21 cellular contexts compared by ENCODE assay signal in genomic region chr2:176508374-176508773, GRCh38.
DNase-seq lines count a peak whose midpoint lies in the region; ATAC-seq and TF ChIP-seq lines count a peak whose summit lies in the region.
"Had no signal": no experiment of that assay in that cellular context is flagged by ENCODE, and none has a peak within 500 bp of the region (broad histone marks: within the 10 kb centered on the region; RNA-seq: fewer than 3 reads in every experiment).

No MANE protein-coding gene starts in this region.

- peaks cover 45% of the 10 kb centered on the region for H3K4me1 ChIP-seq in KMS-11 (ENCODE audit: low read depth, poor library complexity, severe bottlenecking)
- no peaks in the 10 kb centered on the region for H3K4me1 ChIP-seq in mesendoderm (ENCODE audit: control insufficient read depth, low read depth, low read length)
- H3K4me1 ChIP-seq: HAP-1, Peyer's patch had no signal

- H2BK120ac ChIP-seq in mesendoderm (ENCODE audit: low read depth, low read length): no peak overlapping the region

- H3K4me2 ChIP-seq in KMS-11 (peak overlapping the region; percentile 57), mesendoderm (ENCODE audit: low read length) (no peak overlapping the region)

- H3K4me3 ChIP-seq in KMS-11 (IDR thresholded peaks at IDR 0.05; ENCODE audit: insufficient read depth, low read depth, low read length) (peak overlapping the region; percentile 13), mesendoderm (ENCODE audit: low read length) (no peak overlapping the region)
- H3K4me3 ChIP-seq: HAP-1, lung, Peyer's patch, thoracic aorta had no signal

- H4K5ac ChIP-seq in mesendoderm (ENCODE audit: low read length): no peak overlapping the region

- no peaks in the 10 kb centered on the region for H3K4me1 Mint-ChIP-seq in CD4-positive, alpha-beta T cell (ENCODE audit: low read depth)

- POLR2A ChIA-PET in CD4-positive, alpha-beta T cell (lab: Charles Lee): no interaction called here

- H3K27me3 ChIP-seq in KMS-11 (ENCODE audit: insufficient read depth, low read depth) (no peaks in the 10 kb centered on the region), mesendoderm (ENCODE audit: insufficient read depth, low read length, poor library complexity) (no peaks in the 10 kb centered on the region)
- H3K27me3 ChIP-seq in CD4-positive, alpha-beta T cell (ENCODE audit: control insufficient read depth, insufficient read depth, low read length): peaks cover 6% of the 10 kb centered on the region
- H3K27me3 ChIP-seq: Peyer's patch had no signal

- no peak for DNase-seq in mesendoderm
- DNase-seq in CD4-positive, alpha-beta T cell: no peak
- DNase-seq: activated CD4-positive, alpha-beta T cell treated with anti-CD3 and anti-CD28 coated beads, Interleukin-2, amount 10 ng/mL, durations not matched to agents 24 days and 14 days; activated naive CD4-positive, alpha-beta T cell treated with Interleukin-2 at 50 U/mL for 16 hours; amygdala; DMS79; NCI-H1105 treated with DMSO at 0.1 percent for 48 hours; NCI-H2081 treated with DMSO at 0.1 percent for 48 hours; NCI-H446; Peyer's patch had no signal

- H3K79me2 ChIP-seq in KMS-11 (ENCODE audit: insufficient read depth, low read depth) (no peaks in the 10 kb centered on the region), mesendoderm (ENCODE audit: control insufficient read depth, insufficient read depth, low read length) (no peaks in the 10 kb centered on the region)

- H3K9me3 Mint-ChIP-seq in CD4-positive, alpha-beta T cell: no peaks in the 10 kb centered on the region
- H3K9me3 Mint-ChIP-seq: activated CD4-positive, alpha-beta T cell treated with anti-CD3 and anti-CD28 coated beads, Interleukin-2, amount 10 ng/mL, durations not matched to agents 24 days and 14 days; dendritic cell treated with granulocyte-macrophage colony-stimulating factor and Interleukin-4, amounts not matched to agents 40 ng/mL and 50 ng/mL, for 4 days had no signal

- no peaks in the 10 kb centered on the region for H4K20me1 ChIP-seq in KMS-11 (ENCODE audit: insufficient read depth)

- no peak overlapping the region for H2AK5ac ChIP-seq in mesendoderm (ENCODE audit: low read length)

- H3K36me3 ChIP-seq in KMS-11 (ENCODE audit: insufficient read depth) (no peaks in the 10 kb centered on the region), mesendoderm (ENCODE audit: control insufficient read depth, insufficient read depth, low read length) (no peaks in the 10 kb centered on the region)
- H3K36me3 ChIP-seq: HAP-1, neutrophil, Peyer's patch, thoracic aorta had no signal

- no peak overlapping the region for H3K56ac ChIP-seq in mesendoderm (ENCODE audit: low read length)

- no peaks in the 10 kb centered on the region for H3K79me1 ChIP-seq in mesendoderm (ENCODE audit: low read length)

- H2AFZ ChIP-seq in KMS-11 (ENCODE audit: low read depth): peak overlapping the region; percentile 17; the same call in 1 of the 2 replicates

- no peaks in the 10 kb centered on the region for H3K9me3 ChIP-seq in CD4-positive, alpha-beta T cell (ENCODE audit: control insufficient read depth, low read length)
- H3K9me3 ChIP-seq: HAP-1, neutrophil, Peyer's patch, thoracic aorta had no signal

- no peak overlapping the region for H3K23ac ChIP-seq in mesendoderm (ENCODE audit: low read length)

- no peak overlapping the region for H3K18ac ChIP-seq in mesendoderm (ENCODE audit: low read length)

- no peak overlapping the region for H3K4me3 Mint-ChIP-seq in CD4-positive, alpha-beta T cell
- H3K4me3 Mint-ChIP-seq: activated CD4-positive, alpha-beta T cell treated with anti-CD3 and anti-CD28 coated beads, Interleukin-2, amount 10 ng/mL, durations not matched to agents 24 days and 14 days; dendritic cell treated with granulocyte-macrophage colony-stimulating factor and Interleukin-4, amounts not matched to agents 40 ng/mL and 50 ng/mL, for 4 days had no signal

- peak; percentile 27 for ATAC-seq in GM19023 (IDR thresholded peaks at IDR 0.05; ENCODE audit: unreplicated experiment)
- ATAC-seq in HG02571 (IDR thresholded peaks at IDR 0.05; ENCODE audit: unreplicated experiment): peak; percentile 29
- no peak for ATAC-seq in CD4-positive, alpha-beta T cell (ENCODE audit: poor library complexity)
- ATAC-seq in GM21529 (IDR thresholded peaks at IDR 0.05; ENCODE audit: unreplicated experiment): no peak
- ATAC-seq in GM18907 (IDR thresholded peaks at IDR 0.05; ENCODE audit: unreplicated experiment): no peak
- ATAC-seq: HepG2 had no signal

- H3K36me3 Mint-ChIP-seq in CD4-positive, alpha-beta T cell (ENCODE audit: low read depth): no peaks in the 10 kb centered on the region

- WGBS in mesendoderm (ENCODE audit: extremely low coverage, insufficient coverage, low lambda C conversion rate): no CpG with 5 or more reads among the region's 1 CpG

- CTCF ChIA-PET in CD4-positive, alpha-beta T cell (lab: Charles Lee): no interaction called here

- H4K8ac ChIP-seq in mesendoderm (ENCODE audit: low read depth, low read length): no peak overlapping the region

- intact Hi-C loops in CD4-positive, alpha-beta T cell (cut with DNase I, micrococcal nuclease): no loop called here

- H3K27me3 Mint-ChIP-seq in CD4-positive, alpha-beta T cell: peaks cover 7% of the 10 kb centered on the region

- no peak overlapping the region for H2BK5ac ChIP-seq in mesendoderm (ENCODE audit: low read length)

- no peak overlapping the region for H2BK15ac ChIP-seq in mesendoderm (replicated peaks; ENCODE audit: low read depth)

- H3K27ac Mint-ChIP-seq in CD4-positive, alpha-beta T cell: no peak overlapping the region
- H3K27ac Mint-ChIP-seq: dendritic cell treated with granulocyte-macrophage colony-stimulating factor and Interleukin-4, amounts not matched to agents 40 ng/mL and 50 ng/mL, for 4 days had no signal

- H3K9ac ChIP-seq in KMS-11 (no peak overlapping the region), mesendoderm (ENCODE audit: low read length) (no peak overlapping the region)

- no peak for TF ChIP-seq CTCF in KMS-11 (conservative IDR thresholded peaks at IDR 0.05; ENCODE audit: low read depth, low read length)
- TF ChIP-seq CTCF in CD4-positive, alpha-beta T cell (IDR thresholded peaks at IDR 0.05): no peak

- H3K27ac ChIP-seq in KMS-11: peak overlapping the region; percentile 58
- H3K27ac ChIP-seq in mesendoderm (ENCODE audit: low read depth, low read length): peak overlapping the region; percentile 66
- H3K27ac ChIP-seq in CD4-positive, alpha-beta T cell (ENCODE audit: low read depth, low read length): no peak overlapping the region
- H3K27ac ChIP-seq: neutrophil, Peyer's patch, thoracic aorta had no signal

- H3K4ac ChIP-seq in mesendoderm (ENCODE audit: low read depth, low read length): no peak overlapping the region

Comparison
In these comparisons a context has a peak if more than half of its experiments do, and no peak if none do; other contexts are left out.
1. ATAC-seq: peak in GM19023 (single experiment) and HG02571 (single experiment); none in CD4-positive, alpha-beta T cell (single experiment), GM21529 (single experiment) and GM18907 (single experiment).